18 cellular contexts compared by ENCODE assay signal in the genomic region with DNA sequence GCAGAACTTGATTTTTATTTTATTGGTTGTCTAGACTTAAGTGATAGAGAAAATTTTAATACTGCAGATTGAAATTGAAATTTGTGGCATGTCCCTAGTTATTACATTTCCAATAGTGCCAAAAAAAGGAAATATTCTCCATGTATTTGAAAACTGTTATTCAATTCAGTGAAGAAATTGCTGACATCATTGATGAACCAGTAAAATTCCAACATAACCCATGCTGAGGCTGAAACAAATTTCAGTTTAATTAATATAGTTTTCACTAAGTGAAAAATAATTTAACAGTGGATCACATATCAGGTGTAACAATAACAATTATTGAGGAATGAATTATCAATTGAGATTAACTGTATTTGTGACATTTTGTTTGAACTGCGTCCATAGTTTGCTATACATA. TPM values are rescaled to one million over a fixed set of nuclear protein-coding genes. Genes with fewer than 3 reads are reported as not detected.
A peak's percentile ranks its signal among the peaks of the same experiment; 100 is the strongest.
DNase-seq lines count a peak whose midpoint lies in the region; ATAC-seq, FAIRE-seq and TF ChIP-seq lines count a peak whose summit lies in the region.
"Had no signal": no experiment of that assay in that cellular context is flagged by ENCODE, and none has a peak within 500 bp of the region (broad histone marks: within the 10 kb centered on the region; RNA-seq: fewer than 3 reads in every experiment).

No MANE protein-coding gene starts in this region.

- FAIRE-seq in keratinocyte (lab: Jason Lieb, UNC), result no peak

- no peak overlapping the region for H3K27ac Mint-ChIP-seq in activated CD4-positive, alpha-beta T cell treated with anti-CD3 and anti-CD28 coated beads for 36 hours
- H3K27ac Mint-ChIP-seq: activated CD4-positive, alpha-beta T cell treated with anti-CD3 and anti-CD28 coated beads, Interleukin-2, amount 10 ng/mL, durations not matched to agents 7 days and 5 days; neural progenitor cell; stimulated activated effector memory CD8-positive, alpha-beta T cell treated with anti-CD3 and anti-CD28 coated beads, Interleukin-12 subunit alpha, Interleukin-12 subunit beta, amount 100 ng/mL, for 72 hours had no signal

- H2AFZ ChIP-seq in GM23248 (no peak overlapping the region), keratinocyte (ENCODE audit: control insufficient read depth, low read length) (no peak overlapping the region)
- H2AFZ ChIP-seq: neural progenitor cell had no signal

- no peaks in the 10 kb centered on the region for H3K36me3 Mint-ChIP-seq in activated CD4-positive, alpha-beta T cell treated with anti-CD3 and anti-CD28 coated beads for 36 hours (ENCODE audit: low read depth)
- H3K36me3 Mint-ChIP-seq: neural progenitor cell; stimulated activated effector memory CD8-positive, alpha-beta T cell treated with anti-CD3 and anti-CD28 coated beads, Interleukin-12 subunit alpha, Interleukin-12 subunit beta, amount 100 ng/mL, for 72 hours had no signal

- H3K9me3 ChIP-seq in GM23248 (ENCODE audit: low read depth), result no peaks in the 10 kb centered on the region
- H3K9me3 ChIP-seq in ascending aorta, result no peaks in the 10 kb centered on the region
- H3K9me3 ChIP-seq in keratinocyte (ENCODE audit: control insufficient read depth, low read depth, low read length), result no peaks in the 10 kb centered on the region
- no peaks in the 10 kb centered on the region for H3K9me3 ChIP-seq in skeletal muscle satellite cell (replicated peaks; ENCODE audit: low read length)

- H3K36me3 ChIP-seq in GM23248 (ENCODE audit: low read depth), result 0 out of 2 replicates have a peak, but pooled peaks cover 5% of the 10 kb centered on the region
- H3K36me3 ChIP-seq in ascending aorta, result no peaks in the 10 kb centered on the region
- H3K36me3 ChIP-seq in keratinocyte (ENCODE audit: control insufficient read depth in 2 of 2, extremely low read depth in 1 of 2, insufficient read depth in 2 of 2, low read length in 2 of 2), result peaks cover 0 to 13% of the 10 kb centered on the region in 2 experiments
- no peaks in the 10 kb centered on the region for H3K36me3 ChIP-seq in skeletal muscle satellite cell (ENCODE audit: insufficient read depth, low read length)
- H3K36me3 ChIP-seq: neural progenitor cell had no signal

- WGBS in GM23248 (ENCODE audit: low coverage in 1 of 2, low lambda C conversion rate in 2 of 2, missing lambda C conversion rate in 2 of 2), 2 experiments, result 98 to 100% methylated on average over 1 of the region's 1 CpG

- H4K20me1 ChIP-seq in GM23248 (ENCODE audit: insufficient read depth) (no peaks in the 10 kb centered on the region), keratinocyte (ENCODE audit: control insufficient read depth, extremely low read depth, insufficient read depth, low read length) (no peaks in the 10 kb centered on the region)

- H3K4me1 ChIP-seq in GM23248 (ENCODE audit: insufficient read depth) (peaks cover 67% of the 10 kb centered on the region), ascending aorta (peaks cover 0 to 39% of the 10 kb centered on the region in 2 donors), keratinocyte (ENCODE audit: control insufficient read depth, extremely low read depth, insufficient read depth, low read length) (peaks cover 31% of the 10 kb centered on the region), skeletal muscle satellite cell (ENCODE audit: control insufficient read depth, insufficient read depth, low read length) (peaks cover 45% of the 10 kb centered on the region)

- intact Hi-C loops in ascending aorta (cut with DNase I), result no loop called here
- intact Hi-C loops in activated CD4-positive, alpha-beta T cell treated with anti-CD3 and anti-CD28 coated beads for 36 hours (cut with DNase I, micrococcal nuclease), result no loop called here

- peak overlapping the region; percentile 79 for H3K9ac ChIP-seq in GM23248
- H3K9ac ChIP-seq in keratinocyte (ENCODE audit: control insufficient read depth, extremely low read depth, insufficient read depth, low read length), result peak overlapping the region; percentile 85
- peak overlapping the region; percentile 74 for H3K9ac ChIP-seq in skeletal muscle satellite cell (ENCODE audit: low read depth, low read length)
- H3K9ac ChIP-seq: neural progenitor cell had no signal

- no peaks in the 10 kb centered on the region for H3K27me3 Mint-ChIP-seq in activated CD4-positive, alpha-beta T cell treated with anti-CD3 and anti-CD28 coated beads for 36 hours
- H3K27me3 Mint-ChIP-seq: activated CD4-positive, alpha-beta T cell treated with anti-CD3 and anti-CD28 coated beads, Interleukin-2, amount 10 ng/mL, durations not matched to agents 7 days and 5 days had no signal

- H3K9me3 Mint-ChIP-seq in activated CD4-positive, alpha-beta T cell treated with anti-CD3 and anti-CD28 coated beads for 36 hours (ENCODE audit: low read depth), result peaks cover 8% of the 10 kb centered on the region

- dilution Hi-C loops in keratinocyte (cut with MboI; ENCODE audit: extremely low pct_ligation_motif_present, low sequenced_read_pairs), result no loop called here

- DNase-seq in GM23248, result no peak
- DNase-seq in ascending aorta (ENCODE audit: low spot score in 2 of 2), result no peak
- DNase-seq in keratinocyte (ENCODE audit: low read depth, low spot score), result no peak
- DNase-seq in germinal center (ENCODE audit: low spot score), result no peak
- no peak for DNase-seq in activated CD4-positive, alpha-beta T cell treated with anti-CD3 and anti-CD28 coated beads for 36 hours
- no peak for DNase-seq in NCI-H2196 (lab: John Stamatoyannopoulos, UW; ENCODE audit: unreplicated experiment)
- no peak for DNase-seq in dermis blood vessel endothelial cell
- DNase-seq: activated CD4-positive, alpha-beta T cell treated with anti-CD3 and anti-CD28 coated beads, Interleukin-2, amount 10 ng/mL, durations not matched to agents 7 days and 5 days; activated effector memory CD4-positive, alpha-beta T cell treated with anti-CD3 and anti-CD28 coated beads, Interleukin-2, amount 50 U/mL, for 16 hours; caudate nucleus; foreskin melanocyte; kidney; NCI-H187; T-helper 1 cell had no signal

- H3K9me2 ChIP-seq in GM23248 (ENCODE audit: insufficient read depth), result no peaks in the 10 kb centered on the region

- POLR2A ChIA-PET in activated CD4-positive, alpha-beta T cell treated with anti-CD3 and anti-CD28 coated beads for 36 hours (lab: Charles Lee), result no interaction called here

- ATAC-seq in activated CD4-positive, alpha-beta T cell treated with anti-CD3 and anti-CD28 coated beads for 36 hours, result no peak
- ATAC-seq: stimulated activated effector memory CD8-positive, alpha-beta T cell treated with anti-CD3 and anti-CD28 coated beads, Interleukin-12 subunit alpha, Interleukin-12 subunit beta, amount 100 ng/mL, for 72 hours had no signal

- H3F3A ChIP-seq in GM23248 (ENCODE audit: insufficient read depth), result peaks cover 62% of the 10 kb centered on the region

- H3K27me3 ChIP-seq in GM23248 (replicated peaks; ENCODE audit: insufficient read depth), result no peaks in the 10 kb centered on the region
- no peaks in the 10 kb centered on the region for H3K27me3 ChIP-seq in ascending aorta
- no peaks in the 10 kb centered on the region for H3K27me3 ChIP-seq in keratinocyte (ENCODE audit: control insufficient read depth, extremely low read depth, insufficient read depth, low read length)
- H3K27me3 ChIP-seq in skeletal muscle satellite cell (ENCODE audit: control insufficient read depth, insufficient read depth, low read length), result no peaks in the 10 kb centered on the region
- H3K27me3 ChIP-seq: neural progenitor cell had no signal

- H3K4me2 ChIP-seq in GM23248 (ENCODE audit: unreplicated experiment) (peak overlapping the region; percentile 63), keratinocyte (ENCODE audit: control insufficient read depth, extremely low read depth, insufficient read depth, low read depth, low read length) (peak overlapping the region; percentile 71), skeletal muscle satellite cell (ENCODE audit: low read length) (peak overlapping the region; percentile 68)
- H3K4me2 ChIP-seq: neural progenitor cell had no signal

- H3K4me3 ChIP-seq in GM23248 (peak overlapping the region; percentile 50), ascending aorta (no peak overlapping the region), keratinocyte (ENCODE audit: control insufficient read depth in 2 of 3, extremely low read depth in 1 of 3, insufficient read depth in 2 of 3, low read depth in 1 of 3, low read length in 3 of 3) (peak overlapping the region; percentile 42 to 67 (median 49)), skeletal muscle satellite cell (ENCODE audit: low read length) (peak overlapping the region; percentile 32)
- H3K4me3 ChIP-seq: neural progenitor cell had no signal

- H3K4me1 Mint-ChIP-seq in activated CD4-positive, alpha-beta T cell treated with anti-CD3 and anti-CD28 coated beads for 36 hours, result no peaks in the 10 kb centered on the region
- H3K4me1 Mint-ChIP-seq: activated CD4-positive, alpha-beta T cell treated with anti-CD3 and anti-CD28 coated beads, Interleukin-2, amount 10 ng/mL, durations not matched to agents 7 days and 5 days; stimulated activated effector memory CD8-positive, alpha-beta T cell treated with anti-CD3 and anti-CD28 coated beads, Interleukin-12 subunit alpha, Interleukin-12 subunit beta, amount 100 ng/mL, for 72 hours had no signal

- H3K79me2 ChIP-seq in GM23248 (ENCODE audit: insufficient read depth), result peaks cover 76% of the 10 kb centered on the region
- H3K79me2 ChIP-seq in keratinocyte (ENCODE audit: control insufficient read depth, insufficient read depth, low read length), result peaks cover 5% of the 10 kb centered on the region

- H3K27ac ChIP-seq in GM23248 (peak overlapping the region; percentile 95), ascending aorta (peak overlapping the region; percentile 37 to 78), keratinocyte (ENCODE audit: control insufficient read depth, insufficient read depth, low read length) (peak overlapping the region; percentile 94)
- H3K27ac ChIP-seq: neural progenitor cell had no signal

- no peaks in the 10 kb centered on the region for H3K9me1 ChIP-seq in keratinocyte (ENCODE audit: control insufficient read depth, extremely low read depth, insufficient read depth, low read length)

- in situ Hi-C loops in GM23248 (cut with MboI), result no loop called here

- TF ChIP-seq CTCF in ascending aorta (IDR thresholded peaks at IDR 0.05), result no peak
- TF ChIP-seq CTCF in keratinocyte (optimal IDR thresholded peaks at IDR 0.05 in 1 of 3, IDR thresholded peaks at IDR 0.05 in 1 of 3, conservative IDR thresholded peaks at IDR 0.05 in 1 of 3; ENCODE audit: extremely low read depth in 1 of 3, insufficient read depth in 2 of 3, low read length in 3 of 3), result no peak

- CTCF ChIA-PET in activated CD4-positive, alpha-beta T cell treated with anti-CD3 and anti-CD28 coated beads for 36 hours (lab: Charles Lee), result no interaction called here

- H3K4me3 Mint-ChIP-seq in activated CD4-positive, alpha-beta T cell treated with anti-CD3 and anti-CD28 coated beads for 36 hours, result no peak overlapping the region
- H3K4me3 Mint-ChIP-seq: activated CD4-positive, alpha-beta T cell treated with anti-CD3 and anti-CD28 coated beads, Interleukin-2, amount 10 ng/mL, durations not matched to agents 7 days and 5 days; neural progenitor cell; stimulated activated effector memory CD8-positive, alpha-beta T cell treated with anti-CD3 and anti-CD28 coated beads, Interleukin-12 subunit alpha, Interleukin-12 subunit beta, amount 100 ng/mL, for 72 hours had no signal

RNA-seq across cellular contexts. Expression of a gene that starts 38.7 kb away (rescaled TPM):
- total RNA-seq in GM23248 (2014; rRNA removed; shearing (Covaris generic)), result 16.2 and 30.4 TPM in 2 replicates
- polyA plus RNA-seq in GM23248 (2016; fragmentation: Nextera tagmentation; extraction: Ambion mirVana), result 25.5 and 26.8 TPM in 2 replicates
- total RNA-seq in ascending aorta, result 1.6 TPM
- polyA plus RNA-seq in keratinocyte, result 11.9 to 42.7 TPM (median 25.0 TPM) in 3 replicates
- 34.2 TPM for polyA plus RNA-seq in keratinocyte (2011; ENCODE audit: low read depth)
- 17.4 and 18.7 TPM in 2 replicates for polyA plus RNA-seq in keratinocyte (2011; cell fraction: cytosol; rRNA removed)
- 52.9 and 62.6 TPM in 2 replicates for polyA plus RNA-seq in keratinocyte (2011; cell fraction: nucleus; rRNA removed)
- polyA plus RNA-seq in keratinocyte (2012; ENCODE audit: low replicate concordance), result 8.0 and 35.9 TPM in 2 replicates
- polyA minus RNA-seq in keratinocyte, result 9.9 to 62.2 TPM (median 26.1 TPM) in 3 replicates
- 20.3 TPM for polyA minus RNA-seq in keratinocyte (2011; cell fraction: cytosol; rRNA and poly(A)+ RNA removed)
- polyA minus RNA-seq in keratinocyte (2011; cell fraction: nucleus; rRNA and poly(A)+ RNA removed), result 37.4 and 60.2 TPM in 2 replicates
- total RNA-seq in skeletal muscle satellite cell (2012; rRNA removed), result 13.5 and 26.1 TPM in 2 replicates
- not detected for total RNA-seq in activated CD4-positive, alpha-beta T cell treated with anti-CD3 and anti-CD28 coated beads for 36 hours
- 1.1 and 2.7 TPM in 2 replicates for total RNA-seq in dermis blood vessel endothelial cell
- total RNA-seq: activated CD4-positive, alpha-beta T cell treated with anti-CD3 and anti-CD28 coated beads, Interleukin-2, amount 10 ng/mL, durations not matched to agents 7 days and 5 days; G401 had no signal

Comparison
In these comparisons a context has a peak if more than half of its experiments do, and no peak if none do; other contexts are left out.
1. H3K4me3 ChIP-seq: peak in GM23248 (single experiment), keratinocyte (3 of 3) and skeletal muscle satellite cell (single experiment); none in ascending aorta (0 of 2).
2. Peak in every context shown above with its lines, with median percentiles within 50 percentile points of each other: H3K27ac ChIP-seq, H3K4me2 ChIP-seq and H3K9ac ChIP-seq.